Comparison of ENCODE assay signal across 33 cellular contexts in the genomic region with DNA sequence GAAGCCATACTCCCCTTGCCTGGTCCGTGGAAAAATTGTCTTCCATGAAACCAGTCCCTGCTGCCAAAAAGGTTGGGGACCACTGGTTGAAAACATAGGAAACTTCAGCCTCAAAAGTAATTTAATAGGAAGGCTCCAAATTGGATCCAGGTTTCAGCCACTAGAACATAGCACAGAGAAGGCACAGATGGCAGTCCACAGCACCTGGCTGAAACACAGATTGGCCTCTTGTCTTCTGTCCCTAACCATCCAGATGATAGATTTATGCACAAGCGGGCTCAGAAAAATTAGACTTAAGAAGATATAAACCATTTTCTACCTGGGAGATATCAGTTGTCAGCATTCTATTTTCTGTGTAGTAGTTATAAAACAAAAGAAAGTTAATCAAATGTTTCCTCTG.
"Had no signal": no experiment of that assay in that cellular context is flagged by ENCODE, and none has a peak within 500 bp of the region (broad histone marks: within the 10 kb centered on the region; RNA-seq: fewer than 3 reads in every experiment).

No MANE protein-coding gene starts in this region.

- H3K4me3 ChIP-seq: MG63 had no signal

- H3K9me3 ChIP-seq: MG63 had no signal

- H3K27me3 ChIP-seq: MG63 had no signal

- DNase-seq: Karpas-422, Kasumi-1, MG63, MM.1S, MV-4-11, NCI-H1048, NCI-H1092, NCI-H1092 treated with DMSO at 0.1 percent for 48 hours, NCI-H1105, NCI-H1105 treated with DMSO at 0.1 percent for 48 hours, NCI-H1417, NCI-H1417 treated with DMSO at 0.1 percent for 48 hours, NCI-H1436, NCI-H1436 treated with DMSO at 0.1 percent for 48 hours, NCI-H146, NCI-H1694, NCI-H1694 treated with DMSO at 0.1 percent for 48 hours, NCI-H187, NCI-H187 treated with DMSO at 0.1 percent for 48 hours, NCI-H1930, NCI-H2029, NCI-H2029 treated with DMSO at 0.1 percent for 48 hours, NCI-H2081, NCI-H2081 treated with DMSO at 0.1 percent for 48 hours, NCI-H2107, NCI-H2227 treated with DMSO at 0.1 percent for 48 hours, NCI-H226, NCI-H345, NCI-H446, NCI-H446 treated with DMSO at 0.1 percent for 48 hours, NCI-H510A, NCI-H510A treated with DMSO at 0.1 percent for 48 hours, NCI-H524 treated with DMSO at 0.1 percent for 48 hours had no signal

- H3K36me3 ChIP-seq: MG63 had no signal
